Comparison of ENCODE assay signal across 18 cellular contexts in genomic region chr7:27254625-27255024, GRCh38. TPM values are rescaled to one million over a fixed set of nuclear protein-coding genes. Genes with fewer than 3 reads are reported as not detected.
"Had no signal": no experiment of that assay in that cellular context is flagged by ENCODE, and none has a peak within 500 bp of the region (broad histone marks: within the 10 kb centered on the region; RNA-seq: fewer than 3 reads in every experiment).

No MANE protein-coding gene starts in this region.

- H3K36me3 ChIP-seq: cardiac muscle cell, esophagus squamous epithelium, heart left ventricle, ovary, stomach, thoracic aorta had no signal

- H3K27ac ChIP-seq: cardiac muscle cell, esophagus squamous epithelium, heart left ventricle, ovary, stomach, thoracic aorta had no signal

- H3K27me3 ChIP-seq: ovary had no signal

- H3K9me3 ChIP-seq: esophagus squamous epithelium, heart left ventricle, ovary, stomach, thoracic aorta had no signal

- ATAC-seq: activated CD8-positive, alpha-beta T cell treated with anti-CD3 and anti-CD28 coated beads, Interleukin-2, amount 10 ng/mL, durations not matched to agents 7 days and 5 days; heart left ventricle; left ventricle myocardium superior had no signal

- H3K4me3 ChIP-seq: cardiac muscle cell, esophagus squamous epithelium, heart left ventricle, ovary, stomach, thoracic aorta had no signal

- DNase-seq: activated CD4-positive, alpha-beta T cell treated with anti-CD3 and anti-CD28 coated beads for 48 hours; activated CD8-positive, alpha-beta T cell treated with anti-CD3 and anti-CD28 coated beads, Interleukin-2, amount 10 ng/mL, durations not matched to agents 7 days and 5 days; activated naive CD4-positive, alpha-beta T cell treated with anti-CD3 and anti-CD28 coated beads for 36 hours; esophagus squamous epithelium; foreskin melanocyte; heart left ventricle; left ventricle myocardium superior; mesendoderm; ovary; stimulated activated CD4-positive, alpha-beta T cell treated with anti-CD3 and anti-CD28 coated beads, Interleukin-4, amount 100 ng/mL, for 1 hour; stomach; T-helper 9 cell had no signal

RNA-seq across cellular contexts. Expression of gene EVX1, which starts 12.0 kb away (rescaled TPM):
- total RNA-seq: activated CD8-positive, alpha-beta T cell treated with anti-CD3 and anti-CD28 coated beads, Interleukin-2, amount 10 ng/mL, durations not matched to agents 7 days and 5 days; activated naive CD4-positive, alpha-beta T cell treated with anti-CD3 and anti-CD28 coated beads for 36 hours; astrocyte; cardiac muscle cell; esophagus squamous epithelium; heart left ventricle; left ventricle myocardium superior; myocyte; ovary; stomach; thoracic aorta had no signal
- polyA plus RNA-seq: cardiac muscle cell, heart left ventricle, keratinocyte, ovary, stomach had no signal

RNA-seq across cellular contexts. Expression of gene HOXA13, which starts 54.7 kb away (rescaled TPM):
- total RNA-seq: activated CD8-positive, alpha-beta T cell treated with anti-CD3 and anti-CD28 coated beads, Interleukin-2, amount 10 ng/mL, durations not matched to agents 7 days and 5 days; activated naive CD4-positive, alpha-beta T cell treated with anti-CD3 and anti-CD28 coated beads for 36 hours; astrocyte; cardiac muscle cell; esophagus squamous epithelium; heart left ventricle; left ventricle myocardium superior; neural crest cell; ovary had no signal
- polyA plus RNA-seq: cardiac muscle cell, heart left ventricle, keratinocyte, stomach had no signal
